21 cellular contexts compared by ENCODE assay signal in the genomic region with DNA sequence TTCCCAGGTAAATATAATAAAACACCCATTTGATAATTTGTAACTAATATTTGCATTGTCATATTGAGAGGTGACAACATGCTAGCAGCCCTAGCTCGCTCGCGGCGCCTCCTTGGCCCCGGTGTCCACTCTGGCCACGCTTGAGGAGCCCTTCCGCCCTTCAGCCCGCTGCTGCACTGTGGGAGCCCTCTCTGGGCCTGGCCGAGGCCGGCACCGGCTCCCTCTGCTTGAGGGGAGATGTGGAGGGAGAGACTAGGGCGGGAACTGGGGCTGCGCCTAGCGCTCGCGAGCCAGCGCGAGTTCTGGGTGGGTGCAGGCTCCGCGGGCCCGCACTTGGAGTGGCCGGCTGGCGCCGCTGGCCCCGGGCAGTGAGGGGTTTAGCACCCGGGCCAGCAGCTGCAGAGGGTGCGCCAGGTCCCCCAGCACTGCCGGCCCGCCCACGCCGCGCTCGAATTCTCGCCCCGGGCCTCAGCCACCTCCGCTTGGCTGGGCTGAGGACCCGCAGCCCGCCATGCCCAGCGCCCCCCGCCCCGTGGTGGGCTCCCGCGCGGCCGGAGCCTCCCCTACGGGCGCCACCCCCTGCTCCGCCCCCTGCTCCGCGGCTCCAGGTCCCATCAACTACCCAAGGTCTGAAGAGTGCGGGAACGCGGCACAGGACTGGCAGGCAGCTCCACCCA.
"Had no signal": no experiment of that assay in that cellular context is flagged by ENCODE, and none has a peak within 500 bp of the region (broad histone marks: within the 10 kb centered on the region; RNA-seq: fewer than 3 reads in every experiment).

No MANE protein-coding gene starts in this region.

- DNase-seq: activated B cell treated with CpG ODN at 0.5 μM for 24 hours; activated CD4-positive, alpha-beta T cell treated with anti-CD3 and anti-CD28 coated beads for 36 hours; activated CD4-positive, alpha-beta T cell treated with anti-CD3 and anti-CD28 coated beads, Interleukin-2, amount 50 U/mL, for 4 hours; activated CD8-positive, alpha-beta memory T cell treated with anti-CD3 and anti-CD28 coated beads, Interleukin-2, amount 50 U/mL, for 48 hours; activated naive CD4-positive, alpha-beta T cell treated with anti-CD3 and anti-CD28 coated beads, Interleukin-2, amount 10 ng/mL, durations not matched to agents 7 days and 5 days; activated T-cell treated with anti-CD3 and anti-CD28 coated beads, Interleukin-2, amount 50 U/mL, for 4 hours; cerebellar nuclear complex; gastrocnemius medialis; hypothalamus; left cardiac atrium; naive B cell; occipital lobe; sigmoid colon; stimulated activated CD4-positive, alpha-beta T cell treated with anti-CD3 and anti-CD28 coated beads, Interleukin-15, amount 100 ng/mL, for 24 hours; stimulated activated naive B cell treated with anti-CD40 and anti-IgM and Interleukin-4, amounts not matched to agents 10 μg/mL and 1 μg/mL and 100 μg/mL, for 72 hours; T1000 had no signal

- H3K27me3 Mint-ChIP-seq: activated B cell treated with CpG ODN at 0.5 μM for 24 hours; activated CD4-positive, alpha-beta T cell treated with anti-CD3 and anti-CD28 coated beads for 36 hours; activated naive CD4-positive, alpha-beta T cell treated with anti-CD3 and anti-CD28 coated beads, Interleukin-2, amount 10 ng/mL, durations not matched to agents 7 days and 5 days; naive B cell; stimulated activated naive B cell treated with anti-CD40 and anti-IgM and Interleukin-4, amounts not matched to agents 10 μg/mL and 1 μg/mL and 100 μg/mL, for 72 hours had no signal

- H3K4me3 Mint-ChIP-seq: activated B cell treated with CpG ODN at 0.5 μM for 24 hours; activated CD4-positive, alpha-beta T cell treated with anti-CD3 and anti-CD28 coated beads for 36 hours; activated naive CD4-positive, alpha-beta T cell treated with anti-CD3 and anti-CD28 coated beads, Interleukin-2, amount 10 ng/mL, durations not matched to agents 7 days and 5 days; activated T-cell treated with anti-CD3 and anti-CD28 coated beads, Interleukin-2, amount 50 U/mL, for 4 hours; neural crest cell; stimulated activated naive B cell treated with anti-CD40 and anti-IgM and Interleukin-4, amounts not matched to agents 10 μg/mL and 1 μg/mL and 100 μg/mL, for 72 hours had no signal

- H3K36me3 Mint-ChIP-seq: activated naive CD4-positive, alpha-beta T cell treated with anti-CD3 and anti-CD28 coated beads, Interleukin-2, amount 10 ng/mL, durations not matched to agents 7 days and 5 days; naive B cell had no signal

- H3K4me1 ChIP-seq: esophagus muscularis mucosa, gastrocnemius medialis, sigmoid colon had no signal

- H3K9me3 ChIP-seq: gastrocnemius medialis had no signal

- H3K4me1 Mint-ChIP-seq: activated B cell treated with CpG ODN at 0.5 μM for 24 hours; activated CD4-positive, alpha-beta T cell treated with anti-CD3 and anti-CD28 coated beads for 36 hours; activated naive CD4-positive, alpha-beta T cell treated with anti-CD3 and anti-CD28 coated beads, Interleukin-2, amount 10 ng/mL, durations not matched to agents 7 days and 5 days; naive B cell; neural crest cell; stimulated activated naive B cell treated with anti-CD40 and anti-IgM and Interleukin-4, amounts not matched to agents 10 μg/mL and 1 μg/mL and 100 μg/mL, for 72 hours had no signal

- H3K4me3 ChIP-seq: coronary artery, esophagus muscularis mucosa, gastrocnemius medialis, sigmoid colon, smooth muscle cell had no signal

- H3K27ac Mint-ChIP-seq: activated B cell treated with CpG ODN at 0.5 μM for 24 hours; activated CD4-positive, alpha-beta T cell treated with anti-CD3 and anti-CD28 coated beads for 36 hours; activated naive CD4-positive, alpha-beta T cell treated with anti-CD3 and anti-CD28 coated beads, Interleukin-2, amount 10 ng/mL, durations not matched to agents 7 days and 5 days; activated T-helper 2 cell treated with anti-CD3 and anti-CD28 coated beads, Interferon-gamma antibody, Interleukin-2, Interleukin-4, amounts not matched to agents 10 μg/mL and 5 μg/mL and 100 μg/mL, durations not matched to agents 14 hours and 24 hours and 36 hours; stimulated activated naive B cell treated with anti-CD40 and anti-IgM and Interleukin-4, amounts not matched to agents 10 μg/mL and 1 μg/mL and 100 μg/mL, for 72 hours had no signal

- ATAC-seq: activated CD4-positive, alpha-beta T cell treated with anti-CD3 and anti-CD28 coated beads for 36 hours; activated T-cell treated with anti-CD3 and anti-CD28 coated beads, Interleukin-2, amount 50 U/mL, for 4 hours; gastrocnemius medialis; left cardiac atrium; stimulated activated naive B cell treated with anti-CD40 and anti-IgM and Interleukin-4, amounts not matched to agents 10 μg/mL and 1 μg/mL and 100 μg/mL, for 72 hours had no signal

- H3K36me3 ChIP-seq: esophagus muscularis mucosa, gastrocnemius medialis, sigmoid colon had no signal

- H3K27me3 ChIP-seq: esophagus muscularis mucosa, gastrocnemius medialis, sigmoid colon had no signal

- H3K27ac ChIP-seq: coronary artery, esophagus muscularis mucosa, gastrocnemius medialis, sigmoid colon had no signal
